In genomic region chr10:104304927-104305326, GRCh38 we compare ENCODE assay signal across 14 cellular contexts. TPM values are rescaled to one million over a fixed set of nuclear protein-coding genes. Genes with fewer than 3 reads are reported as not detected.
DNase-seq lines count a peak whose midpoint lies in the region; ATAC-seq, FAIRE-seq and TF ChIP-seq lines count a peak whose summit lies in the region.
"Had no signal": no experiment of that assay in that cellular context is flagged by ENCODE, and none has a peak within 500 bp of the region (broad histone marks: within the 10 kb centered on the region; RNA-seq: fewer than 3 reads in every experiment).

No MANE protein-coding gene starts in this region.

- H3K27ac ChIP-seq in right lobe of liver (peak overlapping the region in 1 of 3 donors; percentile 8), skeletal muscle tissue (ENCODE audit: low read depth, low read length) (peak overlapping the region; percentile 59)
- H3K27ac ChIP-seq: thoracic aorta had no signal

- peaks cover under 1% of the 10 kb centered on the region for H3K36me3 Mint-ChIP-seq in T-cell

- TF ChIP-seq POLR2A in right lobe of liver (IDR thresholded peaks at IDR 0.05): peak; percentile 22
- TF ChIP-seq POLR2A in H54 (IDR thresholded peaks at IDR 0.05; ENCODE audit: low read depth, low read length): no peak

- intact Hi-C loops in right lobe of liver (cut with DNase I): loop anchor here (5.0 kb wide), 1 partner anchor 42 kb away; no protein-coding TSS in a partner anchor

- no peaks in the 10 kb centered on the region for H3K27me3 ChIP-seq in right lobe of liver
- no peaks in the 10 kb centered on the region for H3K27me3 ChIP-seq in skeletal muscle tissue (ENCODE audit: control insufficient read depth in 3 of 3, insufficient read depth in 3 of 3, low read length in 3 of 3)

- H3K4me3 Mint-ChIP-seq in T-cell: peak overlapping the region in 1 of 3 donors; percentile 38

- H3K36me3 ChIP-seq in right lobe of liver: no peaks in the 10 kb centered on the region
- no peaks in the 10 kb centered on the region for H3K36me3 ChIP-seq in skeletal muscle tissue (ENCODE audit: control insufficient read depth in 3 of 3, insufficient read depth in 3 of 3, low read length in 3 of 3)
- H3K36me3 ChIP-seq: thoracic aorta had no signal

- peaks cover 0 to 7% of the 10 kb centered on the region in 2 donors for H3K27me3 Mint-ChIP-seq in T-cell

- CTCF ChIA-PET in T-cell (lab: Charles Lee): interaction anchor here (1.5 to 4.6 kb wide), 11 partner anchors 12 to 48 kb away, joined by 3 to 89 read pairs (median 20); partner anchors contain the start of genes CFAP58 (in 1 of the 2) and ITPRIP (in 1 of the 2)

- POLR2A ChIA-PET in T-cell (lab: Charles Lee): interaction anchor here (0.7 to 1.1 kb wide), 2 partner anchors 25 to 47 kb away, joined by 3 to 5 read pairs; no protein-coding TSS in a partner anchor

- ATAC-seq in T-cell (replicated peaks in 1 of 4) (no peak), esophagus mucosa (peak; percentile 43), right lobe of liver (no peak), HG03432 (IDR thresholded peaks at IDR 0.05; ENCODE audit: unreplicated experiment) (no peak), HG02763 (IDR thresholded peaks at IDR 0.05; ENCODE audit: unreplicated experiment) (no peak)

- 44% methylated on average over 8 of the region's 8 CpGs for WGBS in right lobe of liver (ENCODE audit: insufficient coverage, low coverage, low lambda C conversion rate, missing lambda C conversion rate)

- peak overlapping the region; percentile 3 to 61 (median 11) for H3K9ac ChIP-seq in skeletal muscle tissue (ENCODE audit: low read depth in 1 of 3, low read length in 3 of 3)

- peaks cover 82 to 88% (median 83%) of the 10 kb centered on the region in 3 donors for H3K4me1 Mint-ChIP-seq in T-cell

- TF ChIP-seq CTCF in right lobe of liver (IDR thresholded peaks at IDR 0.05): no peak

- peak overlapping the region; percentile 36 to 41 for H3K27ac Mint-ChIP-seq in T-cell
- H3K27ac Mint-ChIP-seq: activated T-helper 2 cell treated with anti-CD3 and anti-CD28 coated beads, Interferon-gamma antibody, Interleukin-2, Interleukin-4, amounts not matched to agents 10 μg/mL and 5 μg/mL and 100 μg/mL, durations not matched to agents 14 hours and 24 hours and 36 hours had no signal

- H3K4me1 ChIP-seq in right lobe of liver (peaks cover 0 to 14% (median under 1%) of the 10 kb centered on the region in 4 donors), skeletal muscle tissue (ENCODE audit: control insufficient read depth in 3 of 3, insufficient read depth in 3 of 3, low read length in 3 of 3) (peaks cover 34 to 65% (median 62%) of the 10 kb centered on the region in 3 donors)

- H3K9me3 ChIP-seq in right lobe of liver (no peaks in the 10 kb centered on the region), skeletal muscle tissue (ENCODE audit: control insufficient read depth in 3 of 3, low read length in 3 of 3) (no peaks in the 10 kb centered on the region)
- H3K9me3 ChIP-seq: thoracic aorta had no signal

- no peak for FAIRE-seq in H54 (lab: Jason Lieb, UNC)
- FAIRE-seq: astrocyte, GM12878 had no signal

- H3K4me3 ChIP-seq in right lobe of liver (no peak overlapping the region), skeletal muscle tissue (ENCODE audit: low read length in 3 of 3) (peak overlapping the region in 2 of 3 donors; percentile 25 to 27)
- H3K4me3 ChIP-seq: GM12878, thoracic aorta had no signal

- H3K9me3 Mint-ChIP-seq in T-cell: no peaks in the 10 kb centered on the region

- DNase-seq in T-cell: no peak
- no peak for DNase-seq in right lobe of liver
- DNase-seq in stimulated activated CD8-positive, alpha-beta memory T cell treated with anti-CD3 and anti-CD28 coated beads, Interleukin-4, amount 100 ng/mL, for 48 hours: no peak
- no peak for DNase-seq in H54 (ENCODE audit: insufficient read length, low spot score)
- DNase-seq: NCI-H1417 treated with DMSO at 0.1 percent for 48 hours had no signal

RNA-seq across cellular contexts. Expression of gene ITPRIP, which starts 33.3 kb away (rescaled TPM):
- total RNA-seq in T-cell: 10 to 100 TPM; 16.9 to 98.5 (median 25.0) TPM
- total RNA-seq in esophagus mucosa: 74.4 TPM
- 1 to 10 TPM; 2.9 to 9.7 (median 7.7) TPM for total RNA-seq in right lobe of liver
- total RNA-seq in skeletal muscle tissue: 4.2 TPM

RNA-seq across cellular contexts. Expression of gene GSTO2, which starts 35.9 kb away (rescaled TPM):
- total RNA-seq in T-cell (1 to 10 TPM in 4 of 5 donors, under 1 TPM in 1; 0.60 to 2.4 (median 1.9) TPM), esophagus mucosa (25.1 TPM), right lobe of liver (1 to 10 TPM; 1.4 to 5.3 (median 2.8) TPM), skeletal muscle tissue (not detected)

RNA-seq across cellular contexts. Expression of gene CFAP58, which starts 48.7 kb away (rescaled TPM):
- total RNA-seq in T-cell (not detected), esophagus mucosa (0.12 TPM), right lobe of liver (1 to 10 TPM in 1 of 6 experiments, under 1 TPM in 3, not detected in 2; 0.10 to 2.9 (median 0.15) TPM), skeletal muscle tissue (under 0.01 TPM)
- total RNA-seq: Calu3 had no signal

RNA-seq across cellular contexts. Expression of gene GSTO1, which starts 50.2 kb away (rescaled TPM):
- total RNA-seq in T-cell (10 to 100 TPM; 19.9 to 61.5 (median 46.2) TPM), esophagus mucosa (52.4 TPM), right lobe of liver (100 to 1,000 TPM; 205 to 273 (median 240) TPM), skeletal muscle tissue (53.2 TPM)

Comparison
In these comparisons a context has a peak if more than half of its experiments do, and no peak if none do; other contexts are left out.
1. H3K4me3 ChIP-seq: peak in skeletal muscle tissue (2 of 3); none in right lobe of liver (0 of 3).